8 cellular contexts compared by ENCODE assay signal in genomic region chr10:132023092-132023811, GRCh38. TPM values are rescaled to one million over a fixed set of nuclear protein-coding genes. Genes with fewer than 3 reads are reported as not detected.
DNase-seq lines count a peak whose midpoint lies in the region; ATAC-seq, FAIRE-seq and TF ChIP-seq lines count a peak whose summit lies in the region.

No MANE protein-coding gene starts in this region.

- DNase-seq in AG09309 (ENCODE audit: low read depth) (peak; percentile 25), HTR-8/SVneo (ENCODE audit: insufficient read length, low spot score) (peak; percentile 72), SK-N-DZ (ENCODE audit: low spot score) (peak; percentile 70), frontal cortex (ENCODE audit: low spot score in 2 of 2) (peak; percentile 75 to 85), occipital lobe (lab: John Stamatoyannopoulos, UW) (peak; percentile 83), stromal cell of bone marrow (ENCODE audit: low read depth) (peak; percentile 39)
- peak; percentile 78 for DNase-seq in activated naive CD4-positive, alpha-beta T cell treated with Interleukin-2 at 50 U/mL for 16 hours

- peak; percentile 56 for ATAC-seq in GM18873 (IDR thresholded peaks at IDR 0.05; ENCODE audit: low FRiP score, unreplicated experiment)

- H3K4me3 ChIP-seq in AG09309 (ENCODE audit: control insufficient read depth, low read depth, low read length): peak overlapping the region; percentile 14

- FAIRE-seq in HTR-8/SVneo (lab: Jason Lieb, UNC) (peak; percentile 16), frontal cortex (lab: Jason Lieb, UNC) (no peak)

- peak; percentile 96 for TF ChIP-seq CTCF in AG09309 (IDR thresholded peaks at IDR 0.05; ENCODE audit: control insufficient read depth, insufficient read depth, low read depth, low read length, missing control alignments)

RNA-seq across cellular contexts. Expression of gene BNIP3, which starts 41.5 kb away (rescaled TPM):
- polyA plus RNA-seq in SK-N-DZ (2014; cell fraction: cytosol; rRNA removed): 75.9 and 116 TPM in 2 replicates
- polyA plus RNA-seq in SK-N-DZ (2014; cell fraction: nucleus; rRNA removed): 112 and 136 TPM in 2 replicates
- total RNA-seq in frontal cortex (33.0 TPM), occipital lobe (35.1 TPM)

RNA-seq across cellular contexts. Expression of gene JAKMIP3, which starts 42.5 kb away (rescaled TPM):
- polyA plus RNA-seq in SK-N-DZ (2014; cell fraction: cytosol; rRNA removed): 0.45 and 0.66 TPM in 2 replicates
- 1.7 and 3.9 TPM in 2 replicates for polyA plus RNA-seq in SK-N-DZ (2014; cell fraction: nucleus; rRNA removed)
- total RNA-seq in frontal cortex (4.1 TPM), occipital lobe (4.8 TPM)

Comparison
In these comparisons a context has a peak if more than half of its experiments do, and no peak if none do; other contexts are left out.
1. Peak in every context shown above with its lines: DNase-seq, ATAC-seq and H3K4me3 ChIP-seq.
2. DNase-seq: peak in every context shown above with its lines; median percentile 83 in occipital lobe; 80 in frontal cortex; 78 in activated naive CD4-positive, alpha-beta T cell treated with Interleukin-2 at 50 U/mL for 16 hours; 72 in HTR-8/SVneo; 70 in SK-N-DZ; 39 in stromal cell of bone marrow; 25 in AG09309.